10 cellular contexts compared by ENCODE assay signal in genomic region chr16:11250786-11251524, GRCh38. TPM values are rescaled to one million over a fixed set of nuclear protein-coding genes. Genes with fewer than 3 reads are reported as not detected.
DNase-seq lines count a peak whose midpoint lies in the region; ATAC-seq lines count a peak whose summit lies in the region.
"Had no signal": no experiment of that assay in that cellular context is flagged by ENCODE, and none has a peak within 500 bp of the region (broad histone marks: within the 10 kb centered on the region; RNA-seq: fewer than 3 reads in every experiment).

No MANE protein-coding gene starts in this region.

- H3K36me3 Mint-ChIP-seq in activated naive CD4-positive, alpha-beta T cell treated with anti-CD3 and anti-CD28 coated beads for 36 hours (ENCODE audit: low read depth), result peaks cover 49% of the 10 kb centered on the region
- peaks cover 53% of the 10 kb centered on the region for H3K36me3 Mint-ChIP-seq in activated T-helper 1 cell treated with anti-CD3 and anti-CD28 coated beads, Interleukin-12 subunit alpha, Interleukin-12 subunit beta, Interleukin-2, Interleukin-4 antibody, amounts not matched to agents 30 ng/mL and 10 ng/mL and 1 ng/mL, durations not matched to agents 14 hours and 24 hours and 36 hours (ENCODE audit: low read depth)

- intact Hi-C loops in activated naive CD4-positive, alpha-beta T cell treated with anti-CD3 and anti-CD28 coated beads for 36 hours (cut with micrococcal nuclease), result loop anchor here (10.0 kb wide), 2 partner anchors 506 to 544 kb away; partner anchors contain the start of genes NUBP1 and ZC3H7A
- intact Hi-C loops in activated T-helper 1 cell treated with anti-CD3 and anti-CD28 coated beads, Interleukin-12 subunit alpha, Interleukin-12 subunit beta, Interleukin-2, Interleukin-4 antibody, amounts not matched to agents 30 ng/mL and 10 ng/mL and 1 ng/mL, durations not matched to agents 14 hours and 24 hours and 36 hours (cut with micrococcal nuclease), result loop anchor here (10.0 kb wide), 4 partner anchors 376 to 664 kb away; partner anchors contain the start of genes CIITA, GSPT1 and NUBP1

- CTCF ChIA-PET in activated naive CD4-positive, alpha-beta T cell treated with anti-CD3 and anti-CD28 coated beads for 36 hours (lab: Charles Lee), result interaction anchor here (0.9 to 1.5 kb wide), 4 partner anchors 12 to 287 kb away, joined by 3 to 7 read pairs (median 5); no protein-coding TSS in a partner anchor

- DNase-seq in activated naive CD4-positive, alpha-beta T cell treated with anti-CD3 and anti-CD28 coated beads for 36 hours, result no peak
- no peak for DNase-seq in activated naive CD4-positive, alpha-beta T cell treated with Interleukin-2 at 50 U/mL for 16 hours
- DNase-seq in activated T-helper 1 cell treated with anti-CD3 and anti-CD28 coated beads, Interleukin-12 subunit alpha, Interleukin-12 subunit beta, Interleukin-2, Interleukin-4 antibody, amounts not matched to agents 30 ng/mL and 10 ng/mL and 1 ng/mL, durations not matched to agents 14 hours and 24 hours and 36 hours (ENCODE audit: low spot score), result no peak
- no peak for DNase-seq in stimulated activated naive CD8-positive, alpha-beta T cell treated with anti-CD3 and anti-CD28 coated beads, Interleukin-15, amount 100 ng/mL, for 72 hours
- DNase-seq in NCI-H1092 treated with DMSO at 0.1 percent for 48 hours (lab: John Stamatoyannopoulos, UW), result no peak
- DNase-seq: DMS79 treated with DMSO at 0.1 percent for 48 hours, foreskin keratinocyte, NCI-H2081 had no signal

- peaks cover 41% of the 10 kb centered on the region for H3K4me1 Mint-ChIP-seq in activated naive CD4-positive, alpha-beta T cell treated with anti-CD3 and anti-CD28 coated beads for 36 hours (ENCODE audit: low read depth)
- peaks cover 37% of the 10 kb centered on the region for H3K4me1 Mint-ChIP-seq in activated T-helper 1 cell treated with anti-CD3 and anti-CD28 coated beads, Interleukin-12 subunit alpha, Interleukin-12 subunit beta, Interleukin-2, Interleukin-4 antibody, amounts not matched to agents 30 ng/mL and 10 ng/mL and 1 ng/mL, durations not matched to agents 14 hours and 24 hours and 36 hours (ENCODE audit: low read depth)
- peaks cover 68% of the 10 kb centered on the region for H3K4me1 Mint-ChIP-seq in stimulated activated naive CD8-positive, alpha-beta T cell treated with anti-CD3 and anti-CD28 coated beads, Interleukin-15, amount 100 ng/mL, for 72 hours

- no peak for ATAC-seq in stimulated activated naive CD8-positive, alpha-beta T cell treated with anti-CD3 and anti-CD28 coated beads, Interleukin-15, amount 100 ng/mL, for 72 hours
- no peak for ATAC-seq in HG02981 (IDR thresholded peaks at IDR 0.05; ENCODE audit: unreplicated experiment)

- no peaks in the 10 kb centered on the region for H3K9me3 Mint-ChIP-seq in activated naive CD4-positive, alpha-beta T cell treated with anti-CD3 and anti-CD28 coated beads for 36 hours
- H3K9me3 Mint-ChIP-seq in activated T-helper 1 cell treated with anti-CD3 and anti-CD28 coated beads, Interleukin-12 subunit alpha, Interleukin-12 subunit beta, Interleukin-2, Interleukin-4 antibody, amounts not matched to agents 30 ng/mL and 10 ng/mL and 1 ng/mL, durations not matched to agents 14 hours and 24 hours and 36 hours, result no peaks in the 10 kb centered on the region
- H3K9me3 Mint-ChIP-seq in stimulated activated naive CD8-positive, alpha-beta T cell treated with anti-CD3 and anti-CD28 coated beads, Interleukin-15, amount 100 ng/mL, for 72 hours, result no peaks in the 10 kb centered on the region

- peak overlapping the region; percentile 99 for H3K27ac Mint-ChIP-seq in activated naive CD4-positive, alpha-beta T cell treated with anti-CD3 and anti-CD28 coated beads for 36 hours
- H3K27ac Mint-ChIP-seq in activated T-helper 1 cell treated with anti-CD3 and anti-CD28 coated beads, Interleukin-12 subunit alpha, Interleukin-12 subunit beta, Interleukin-2, Interleukin-4 antibody, amounts not matched to agents 30 ng/mL and 10 ng/mL and 1 ng/mL, durations not matched to agents 14 hours and 24 hours and 36 hours, result peak overlapping the region; percentile 90
- H3K27ac Mint-ChIP-seq in stimulated activated naive CD8-positive, alpha-beta T cell treated with anti-CD3 and anti-CD28 coated beads, Interleukin-15, amount 100 ng/mL, for 72 hours, result peak overlapping the region in 1 of 2 donors; percentile 99

- H3K4me3 Mint-ChIP-seq in activated naive CD4-positive, alpha-beta T cell treated with anti-CD3 and anti-CD28 coated beads for 36 hours, result no peak overlapping the region
- H3K4me3 Mint-ChIP-seq in activated T-helper 1 cell treated with anti-CD3 and anti-CD28 coated beads, Interleukin-12 subunit alpha, Interleukin-12 subunit beta, Interleukin-2, Interleukin-4 antibody, amounts not matched to agents 30 ng/mL and 10 ng/mL and 1 ng/mL, durations not matched to agents 14 hours and 24 hours and 36 hours, result peak overlapping the region; percentile 99
- H3K4me3 Mint-ChIP-seq in stimulated activated naive CD8-positive, alpha-beta T cell treated with anti-CD3 and anti-CD28 coated beads, Interleukin-15, amount 100 ng/mL, for 72 hours, result peak overlapping the region; percentile 92 to 99

- H3K27me3 Mint-ChIP-seq in activated naive CD4-positive, alpha-beta T cell treated with anti-CD3 and anti-CD28 coated beads for 36 hours (ENCODE audit: low read depth), result no peaks in the 10 kb centered on the region
- H3K27me3 Mint-ChIP-seq in activated T-helper 1 cell treated with anti-CD3 and anti-CD28 coated beads, Interleukin-12 subunit alpha, Interleukin-12 subunit beta, Interleukin-2, Interleukin-4 antibody, amounts not matched to agents 30 ng/mL and 10 ng/mL and 1 ng/mL, durations not matched to agents 14 hours and 24 hours and 36 hours (ENCODE audit: insufficient read depth), result no peaks in the 10 kb centered on the region
- H3K27me3 Mint-ChIP-seq in stimulated activated naive CD8-positive, alpha-beta T cell treated with anti-CD3 and anti-CD28 coated beads, Interleukin-15, amount 100 ng/mL, for 72 hours, result no peaks in the 10 kb centered on the region

RNA-seq across cellular contexts. Expression of gene SOCS1, which starts 5.0 kb away (rescaled TPM):
- total RNA-seq in activated naive CD4-positive, alpha-beta T cell treated with anti-CD3 and anti-CD28 coated beads for 36 hours, result 10 to 100 TPM; 45.1 to 45.6 TPM
- 158 and 161 TPM in 2 replicates for total RNA-seq in activated T-helper 1 cell treated with anti-CD3 and anti-CD28 coated beads, Interleukin-12 subunit alpha, Interleukin-12 subunit beta, Interleukin-2, Interleukin-4 antibody, amounts not matched to agents 30 ng/mL and 10 ng/mL and 1 ng/mL, durations not matched to agents 14 hours and 24 hours and 36 hours

RNA-seq across cellular contexts. Expression of gene TNP2, which starts 18.2 kb away (rescaled TPM):
- total RNA-seq in activated naive CD4-positive, alpha-beta T cell treated with anti-CD3 and anti-CD28 coated beads for 36 hours, result not detected
- total RNA-seq in activated T-helper 1 cell treated with anti-CD3 and anti-CD28 coated beads, Interleukin-12 subunit alpha, Interleukin-12 subunit beta, Interleukin-2, Interleukin-4 antibody, amounts not matched to agents 30 ng/mL and 10 ng/mL and 1 ng/mL, durations not matched to agents 14 hours and 24 hours and 36 hours, result not detected in 2 replicates
- total RNA-seq: dermis microvascular lymphatic vessel endothelial cell, foreskin keratinocyte had no signal

RNA-seq across cellular contexts. Expression of gene PRM3, which starts 22.5 kb away (rescaled TPM):
- not detected for total RNA-seq in activated naive CD4-positive, alpha-beta T cell treated with anti-CD3 and anti-CD28 coated beads for 36 hours
- total RNA-seq in activated T-helper 1 cell treated with anti-CD3 and anti-CD28 coated beads, Interleukin-12 subunit alpha, Interleukin-12 subunit beta, Interleukin-2, Interleukin-4 antibody, amounts not matched to agents 30 ng/mL and 10 ng/mL and 1 ng/mL, durations not matched to agents 14 hours and 24 hours and 36 hours, result not detected in 2 replicates
- total RNA-seq: dermis microvascular lymphatic vessel endothelial cell, foreskin keratinocyte had no signal

RNA-seq across cellular contexts. Expression of gene PRM2, which starts 25.3 kb away (rescaled TPM):
- total RNA-seq in activated naive CD4-positive, alpha-beta T cell treated with anti-CD3 and anti-CD28 coated beads for 36 hours, result not detected
- total RNA-seq in activated T-helper 1 cell treated with anti-CD3 and anti-CD28 coated beads, Interleukin-12 subunit alpha, Interleukin-12 subunit beta, Interleukin-2, Interleukin-4 antibody, amounts not matched to agents 30 ng/mL and 10 ng/mL and 1 ng/mL, durations not matched to agents 14 hours and 24 hours and 36 hours, result not detected in 2 replicates
- total RNA-seq: dermis microvascular lymphatic vessel endothelial cell, foreskin keratinocyte had no signal

RNA-seq across cellular contexts. Expression of gene PRM1, which starts 30.2 kb away (rescaled TPM):
- not detected for total RNA-seq in activated naive CD4-positive, alpha-beta T cell treated with anti-CD3 and anti-CD28 coated beads for 36 hours
- not detected in 2 replicates for total RNA-seq in activated T-helper 1 cell treated with anti-CD3 and anti-CD28 coated beads, Interleukin-12 subunit alpha, Interleukin-12 subunit beta, Interleukin-2, Interleukin-4 antibody, amounts not matched to agents 30 ng/mL and 10 ng/mL and 1 ng/mL, durations not matched to agents 14 hours and 24 hours and 36 hours
- total RNA-seq: dermis microvascular lymphatic vessel endothelial cell, foreskin keratinocyte had no signal
